Comparison of ENCODE assay signal across 1 cellular context in genomic region chr5:76199321-76200318, GRCh38.
TF ChIP-seq lines count a peak whose summit lies in the region.

No MANE protein-coding gene starts in this region.

TF ChIP-seq in WTC11, 78 proteins besides CTCF, POLR2A, EP300 and RAD21:
- TF ChIP-seq CBFB (CRISPR knock-in tag; IDR thresholded peaks at IDR 0.05; ENCODE audit: low read depth) = no peak
TF ChIP-seq in WTC11: peak in this region for 0.
